1 cellular context compared by ENCODE assay signal in the genomic region with DNA sequence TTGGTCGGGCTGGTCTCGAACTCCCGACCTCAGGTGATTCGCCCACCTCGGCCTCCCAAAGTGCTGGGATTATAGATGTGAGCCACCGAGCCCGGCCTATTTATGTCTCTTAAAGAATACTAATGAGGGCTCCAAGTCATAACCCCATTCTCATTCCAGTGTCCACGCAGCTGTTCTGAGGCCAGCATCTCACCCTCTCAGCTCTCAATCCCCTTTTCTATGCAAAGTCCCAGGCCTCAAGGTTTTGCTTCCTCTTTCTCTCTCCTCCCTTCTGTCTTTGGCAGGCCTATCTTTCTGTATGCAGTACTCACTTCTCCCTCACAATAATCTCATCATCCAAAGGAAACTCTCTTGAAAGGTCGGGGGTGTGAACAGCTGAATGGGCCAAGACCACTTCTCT.
TF ChIP-seq lines count a peak whose summit lies in the region.

No MANE protein-coding gene starts in this region.

TF ChIP-seq in HepG2, 621 proteins besides CTCF, POLR2A, EP300 and RAD21 (continued from another document):
- TF ChIP-seq DBP (CRISPR knock-in tag; IDR thresholded peaks at IDR 0.05; ENCODE audit: not compliant biosample characterization) (no peak), NR2F1 (CRISPR knock-in tag; IDR thresholded peaks at IDR 0.05) (no peak), GATAD1 (CRISPR knock-in tag; IDR thresholded peaks at IDR 0.05) (no peak), ZNF138 (CRISPR knock-in tag; IDR thresholded peaks at IDR 0.05; ENCODE audit: low read depth) (no peak), SP5 (CRISPR knock-in tag; IDR thresholded peaks at IDR 0.05; ENCODE audit: borderline replicate concordance, low read depth) (no peak), ZBTB49 (CRISPR knock-in tag; IDR thresholded peaks at IDR 0.05; ENCODE audit: borderline replicate concordance) (no peak), ZNF121 (CRISPR knock-in tag; IDR thresholded peaks at IDR 0.05) (no peak), ZFX (CRISPR knock-in tag; IDR thresholded peaks at IDR 0.05; ENCODE audit: low read depth) (no peak), PITX1 (CRISPR knock-in tag; IDR thresholded peaks at IDR 0.05) (no peak), ZNF3 (CRISPR knock-in tag; IDR thresholded peaks at IDR 0.05) (no peak)
- TF ChIP-seq, protein P1, sequence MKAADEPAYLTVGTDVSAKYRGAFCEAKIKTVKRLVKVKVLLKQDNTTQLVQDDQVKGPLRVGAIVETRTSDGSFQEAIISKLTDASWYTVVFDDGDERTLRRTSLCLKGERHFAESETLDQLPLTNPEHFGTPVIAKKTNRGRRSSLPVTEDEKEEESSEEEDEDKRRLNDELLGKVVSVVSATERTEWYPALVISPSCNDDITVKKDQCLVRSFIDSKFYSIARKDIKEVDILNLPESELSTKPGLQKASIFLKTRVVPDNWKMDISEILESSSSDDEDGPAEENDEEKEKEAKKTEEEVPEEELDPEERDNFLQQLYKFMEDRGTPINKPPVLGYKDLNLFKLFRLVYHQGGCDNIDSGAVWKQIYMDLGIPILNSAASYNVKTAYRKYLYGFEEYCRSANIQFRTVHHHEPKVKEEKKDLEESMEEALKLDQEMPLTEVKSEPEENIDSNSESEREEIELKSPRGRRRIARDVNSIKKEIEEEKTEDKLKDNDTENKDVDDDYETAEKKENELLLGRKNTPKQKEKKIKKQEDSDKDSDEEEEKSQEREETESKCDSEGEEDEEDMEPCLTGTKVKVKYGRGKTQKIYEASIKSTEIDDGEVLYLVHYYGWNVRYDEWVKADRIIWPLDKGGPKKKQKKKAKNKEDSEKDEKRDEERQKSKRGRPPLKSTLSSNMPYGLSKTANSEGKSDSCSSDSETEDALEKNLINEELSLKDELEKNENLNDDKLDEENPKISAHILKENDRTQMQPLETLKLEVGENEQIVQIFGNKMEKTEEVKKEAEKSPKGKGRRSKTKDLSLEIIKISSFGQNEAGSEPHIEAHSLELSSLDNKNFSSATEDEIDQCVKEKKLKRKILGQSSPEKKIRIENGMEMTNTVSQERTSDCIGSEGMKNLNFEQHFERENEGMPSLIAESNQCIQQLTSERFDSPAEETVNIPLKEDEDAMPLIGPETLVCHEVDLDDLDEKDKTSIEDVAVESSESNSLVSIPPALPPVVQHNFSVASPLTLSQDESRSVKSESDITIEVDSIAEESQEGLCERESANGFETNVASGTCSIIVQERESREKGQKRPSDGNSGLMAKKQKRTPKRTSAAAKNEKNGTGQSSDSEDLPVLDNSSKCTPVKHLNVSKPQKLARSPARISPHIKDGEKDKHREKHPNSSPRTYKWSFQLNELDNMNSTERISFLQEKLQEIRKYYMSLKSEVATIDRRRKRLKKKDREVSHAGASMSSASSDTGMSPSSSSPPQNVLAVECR (CRISPR knock-in tag; IDR thresholded peaks at IDR 0.05; ENCODE audit: borderline replicate concordance), result no peak
